Comparison of ENCODE assay signal across 21 cellular contexts in genomic region chr14:23151342-23151741, GRCh38. TPM values are rescaled to one million over a fixed set of nuclear protein-coding genes. Genes with fewer than 3 reads are reported as not detected.
DNase-seq lines count a peak whose midpoint lies in the region; ATAC-seq, FAIRE-seq and TF ChIP-seq lines count a peak whose summit lies in the region.
"Had no signal": no experiment of that assay in that cellular context is flagged by ENCODE, and none has a peak within 500 bp of the region (broad histone marks: within the 10 kb centered on the region; RNA-seq: fewer than 3 reads in every experiment).

No MANE protein-coding gene starts in this region.

- H3K9me2 ChIP-seq in GM23338 (ENCODE audit: insufficient read depth), result peaks cover 6% of the 10 kb centered on the region; the same call in 1 of the 2 replicates

- no peak for TF ChIP-seq RAD21 in HepG2 (CRISPR knock-in tag; IDR thresholded peaks at IDR 0.05)

- in situ Hi-C loops in HepG2 (cut with HindIII; ENCODE audit: extremely low pct_ligation_motif_present, low pct_unique_long_range_greater_than_20kb) (no loop called here), gastrocnemius medialis (cut with MboI; ENCODE audit: low sequenced_read_pairs in 4 of 4) (no loop called here)

- TF ChIP-seq EP300 in HepG2 (IDR thresholded peaks at IDR 0.05; ENCODE audit: low read depth in 2 of 2, low read length in 2 of 2) (no peak), HepG2 (CRISPR knock-in tag; IDR thresholded peaks at IDR 0.05; ENCODE audit: borderline replicate concordance) (no peak)

- ATAC-seq in HepG2 (no peak), right lobe of liver (no peak), gastrocnemius medialis (no peak), GM23338 (no peak), HG02798 (IDR thresholded peaks at IDR 0.05; ENCODE audit: poor library complexity, unreplicated experiment) (no peak)

- BruUV-seq in HepG2 (replicated peaks; lab: Mats Ljungman, UMichigan), result no TSS peak

- H3K4me3 ChIP-seq in HepG2 (replicated peaks in 1 of 3; ENCODE audit: insufficient read depth in 1 of 3, low read depth in 2 of 3, low read length in 3 of 3) (no peak overlapping the region), right lobe of liver (no peak overlapping the region), esophagus squamous epithelium (no peak overlapping the region), gastrocnemius medialis (no peak overlapping the region), vagina (no peak overlapping the region), GM23338 (no peak overlapping the region)

- H4K20me1 ChIP-seq in HepG2 (ENCODE audit: insufficient read depth, low read length) (no peaks in the 10 kb centered on the region), GM23338 (replicated peaks; ENCODE audit: insufficient read depth) (peaks cover 5% of the 10 kb centered on the region)

- H3K27ac ChIP-seq in HepG2 (ENCODE audit: extremely low read length, insufficient read depth, low read length) (no peak overlapping the region), right lobe of liver (no peak overlapping the region), esophagus squamous epithelium (peak overlapping the region; percentile 50 to 98 (median 94)), gastrocnemius medialis (peak overlapping the region; percentile 90 to 97 (median 96)), vagina (peak overlapping the region; percentile 93), GM23338 (ENCODE audit: low read depth) (no peak overlapping the region)
- H3K27ac ChIP-seq: C4-2B had no signal

- CTCF ChIA-PET in HepG2 (lab: Yijun Ruan, JAX; ENCODE audit: low intra/inter-chr PET ratio, low total read pairs), result no interaction called here

- H3K4me2 ChIP-seq in HepG2 (ENCODE audit: low read depth, low read length), result no peak overlapping the region
- H3K4me2 ChIP-seq in GM23338, result no peak overlapping the region

- H3K27me3 Mint-ChIP-seq in GM23338 (ENCODE audit: insufficient read depth, low read depth, poor library complexity), result peaks cover 4% of the 10 kb centered on the region

- DNase-seq in HepG2 (ENCODE audit: low spot score) (no peak), right lobe of liver (no peak), esophagus squamous epithelium (lab: John Stamatoyannopoulos, UW) (no peak), gastrocnemius medialis (no peak), vagina (ENCODE audit: extremely low spot score in 2 of 2) (no peak), GM23338 (ENCODE audit: low spot score) (no peak), SKM-1 (lab: John Stamatoyannopoulos, UW; ENCODE audit: unreplicated experiment) (no peak)
- DNase-seq: BE2C; CD4-positive, alpha-beta memory T cell; DMS153; DMS79 treated with DMSO at 0.1 percent for 48 hours; EL; GOT3; H9 had no signal

- intact Hi-C loops in HepG2 (cut with micrococcal nuclease; ENCODE audit: unreplicated experiment), result no loop called here
- intact Hi-C loops in right lobe of liver (cut with DNase I), result no loop called here
- intact Hi-C loops in esophagus squamous epithelium (cut with DNase I), result no loop called here
- intact Hi-C loops in gastrocnemius medialis (cut with DNase I; ENCODE audit: low total_unique reads), result no loop called here
- intact Hi-C loops in vagina (cut with DNase I), result no loop called here

- no peak for FAIRE-seq in HepG2 (lab: Jason Lieb, UNC)
- FAIRE-seq: A204.1, G401.6, GM12891, HTR-8/SVneo had no signal

- no peak overlapping the region for H3K4me3 Mint-ChIP-seq in GM23338
- H3K4me3 Mint-ChIP-seq: CD4-positive, alpha-beta memory T cell; H9 had no signal

- no peaks in the 10 kb centered on the region; the same call in 1 of the 3 replicates for H3K9me3 Mint-ChIP-seq in GM23338

- no peak for TF ChIP-seq POLR2A in HepG2 (IDR thresholded peaks at IDR 0.05; ENCODE audit: insufficient read depth in 1 of 2, low read depth in 2 of 2, low read length in 2 of 2)
- no peak for TF ChIP-seq POLR2A in right lobe of liver (IDR thresholded peaks at IDR 0.05)
- no peak for TF ChIP-seq POLR2A in esophagus squamous epithelium (IDR thresholded peaks at IDR 0.05)
- TF ChIP-seq POLR2A in gastrocnemius medialis (IDR thresholded peaks at IDR 0.05), result no peak
- no peak for TF ChIP-seq POLR2A in vagina (IDR thresholded peaks at IDR 0.05)

- H3K27me3 ChIP-seq in HepG2 (ENCODE audit: control insufficient read depth in 1 of 2, insufficient read depth in 2 of 2, low read length in 2 of 2) (peaks cover 14 to 51% of the 10 kb centered on the region in 2 experiments), right lobe of liver (no peaks in the 10 kb centered on the region), esophagus squamous epithelium (no peaks in the 10 kb centered on the region), gastrocnemius medialis (no peaks in the 10 kb centered on the region), vagina (no peaks in the 10 kb centered on the region), GM23338 (ENCODE audit: insufficient read depth) (no peaks in the 10 kb centered on the region)
- H3K27me3 ChIP-seq: BE2C had no signal

- POLR2A ChIA-PET in HepG2 (lab: Yijun Ruan, JAX), result interaction anchor here (1.3 kb wide), 1 partner anchor 56 kb away, joined by 7 read pairs; the partner anchor contains the start of genes ACIN1 and C14orf119

- H3K36me3 ChIP-seq in HepG2 (replicated peaks in 1 of 2; ENCODE audit: control insufficient read depth in 1 of 2, insufficient read depth in 2 of 2, low read length in 2 of 2), result no peaks in the 10 kb centered on the region
- no peaks in the 10 kb centered on the region for H3K36me3 ChIP-seq in right lobe of liver
- H3K36me3 ChIP-seq in esophagus squamous epithelium, result peaks cover 0 to 7% (median 0%) of the 10 kb centered on the region in 3 donors
- H3K36me3 ChIP-seq in gastrocnemius medialis, result peaks cover 0 to 8% of the 10 kb centered on the region in 2 donors
- no peaks in the 10 kb centered on the region for H3K36me3 ChIP-seq in vagina
- peaks cover 11% of the 10 kb centered on the region; the same call in 1 of the 2 replicates for H3K36me3 ChIP-seq in GM23338 (ENCODE audit: insufficient read depth)
- H3K36me3 ChIP-seq: BE2C had no signal

- peaks cover 28% of the 10 kb centered on the region for H3K4me1 Mint-ChIP-seq in GM23338

- WGBS in HepG2 (ENCODE audit: low lambda C conversion rate), result 7% methylated on average over 2 of the region's 2 CpGs
- WGBS in right lobe of liver (ENCODE audit: insufficient coverage, low coverage, low lambda C conversion rate, missing lambda C conversion rate), result 67% methylated on average over 2 of the region's 2 CpGs
- WGBS in esophagus squamous epithelium, 2 donors, result 64 to 96% methylated on average over 1 to 2 of the region's 2 CpGs

- no peak overlapping the region for H3K9ac ChIP-seq in HepG2 (ENCODE audit: insufficient read depth, low read depth, low read length)

- H3K9me3 ChIP-seq in HepG2 (ENCODE audit: low read length) (no peaks in the 10 kb centered on the region), right lobe of liver (no peaks in the 10 kb centered on the region), esophagus squamous epithelium (no peaks in the 10 kb centered on the region), gastrocnemius medialis (no peaks in the 10 kb centered on the region), vagina (no peaks in the 10 kb centered on the region)
- H3K9me3 ChIP-seq: BE2C had no signal

- H3K27ac Mint-ChIP-seq in GM23338, result no peak overlapping the region
- H3K27ac Mint-ChIP-seq: CD4-positive, alpha-beta memory T cell; H9 had no signal

- H2AFZ ChIP-seq in HepG2 (ENCODE audit: low read length) (no peak overlapping the region), GM23338 (no peak overlapping the region)

- H3K4me1 ChIP-seq in HepG2 (ENCODE audit: insufficient read depth, low read length), result no peaks in the 10 kb centered on the region
- H3K4me1 ChIP-seq in right lobe of liver, result no peaks in the 10 kb centered on the region
- peaks cover 30 to 98% (median 53%) of the 10 kb centered on the region in 3 donors for H3K4me1 ChIP-seq in esophagus squamous epithelium
- H3K4me1 ChIP-seq in gastrocnemius medialis, result peaks cover 79 to 81% of the 10 kb centered on the region in 2 donors
- peaks cover 91% of the 10 kb centered on the region for H3K4me1 ChIP-seq in vagina
- H3K4me1 ChIP-seq in GM23338 (ENCODE audit: insufficient read depth), result peaks cover 18% of the 10 kb centered on the region
- H3K4me1 ChIP-seq: BE2C had no signal

- TF ChIP-seq CTCF in HepG2 (CRISPR knock-in tag; IDR thresholded peaks at IDR 0.05), result no peak
- no peak for TF ChIP-seq CTCF in right lobe of liver (IDR thresholded peaks at IDR 0.05)
- no peak for TF ChIP-seq CTCF in esophagus squamous epithelium (IDR thresholded peaks at IDR 0.05)
- no peak for TF ChIP-seq CTCF in gastrocnemius medialis (IDR thresholded peaks at IDR 0.05 in 4 of 5, conservative IDR thresholded peaks at IDR 0.05 in 1 of 5)
- no peak for TF ChIP-seq CTCF in vagina (IDR thresholded peaks at IDR 0.05)
- TF ChIP-seq CTCF in GM23338 (conservative IDR thresholded peaks at IDR 0.05; ENCODE audit: low read depth in 2 of 2), result no peak

- peaks cover 6% of the 10 kb centered on the region; the same call in 1 of the 2 replicates for H3F3A ChIP-seq in GM23338 (replicated peaks; ENCODE audit: low read depth)

- H3K79me2 ChIP-seq in HepG2 (ENCODE audit: insufficient read depth, low read length), result no peaks in the 10 kb centered on the region
- H3K79me2 ChIP-seq in GM23338 (replicated peaks; ENCODE audit: insufficient read depth), result no peaks in the 10 kb centered on the region

- H3K36me3 Mint-ChIP-seq in GM23338 (ENCODE audit: low read depth), result peaks cover 49% of the 10 kb centered on the region

RNA-seq across cellular contexts. Expression of gene SLC7A8, which starts 32.1 kb away (rescaled TPM):
- total RNA-seq in HepG2 (2016; rRNA removed; fragmentation: Illumina TruSeq; extraction: Trizol), result not detected in 2 replicates
- not detected in 2 replicates for total RNA-seq in HepG2 (2016; cell fraction: cytosol; rRNA removed; fragmentation: Illumina TruSeq; extraction: Trizol; ENCODE audit: low read depth)
- not detected in 2 replicates for total RNA-seq in HepG2 (2016; cell fraction: insoluble cytoplasmic fraction; rRNA removed; fragmentation: Illumina TruSeq; extraction: Trizol)
- total RNA-seq in HepG2 (2016; cell fraction: membrane; rRNA removed; fragmentation: Illumina TruSeq; extraction: Trizol), result not detected in 2 replicates
- total RNA-seq in HepG2 (2016; cell fraction: nucleus; rRNA removed; fragmentation: Illumina TruSeq; extraction: Trizol), result not detected in 2 replicates
- 0.03 and 0.25 TPM in 2 replicates for polyA plus RNA-seq in HepG2 (2011; rRNA removed)
- polyA plus RNA-seq in HepG2 (2011; cell fraction: cytosol; rRNA removed), result not detected in 2 replicates
- polyA plus RNA-seq in HepG2 (2011; cell fraction: nucleus; rRNA removed), result 0.03 and 0.11 TPM in 2 replicates
- polyA plus RNA-seq in HepG2 (2012), result not detected in 2 replicates
- not detected in 2 replicates for polyA plus RNA-seq in HepG2 (2016; cell fraction: cytosol; fragmentation: Illumina TruSeq; extraction: Trizol; ENCODE audit: low read depth)
- not detected in 2 replicates for polyA plus RNA-seq in HepG2 (2016; cell fraction: insoluble cytoplasmic fraction; fragmentation: Illumina TruSeq; extraction: Trizol; ENCODE audit: low read depth)
- polyA plus RNA-seq in HepG2 (2016; cell fraction: membrane; fragmentation: Illumina TruSeq; extraction: Trizol; ENCODE audit: low read depth), result not detected in 2 replicates
- polyA plus RNA-seq in HepG2 (2016; cell fraction: nucleus; fragmentation: Illumina TruSeq; extraction: Trizol; ENCODE audit: insufficient read depth, low read depth), result not detected in 2 replicates
- polyA minus RNA-seq in HepG2 (2011; rRNA and poly(A)+ RNA removed; ENCODE audit: low replicate concordance), result 1.4 TPM in 1 of 2 replicates, not detected in the other
- polyA minus RNA-seq in HepG2 (2011; cell fraction: cytosol; rRNA and poly(A)+ RNA removed), result not detected in 2 replicates
- not detected in 2 replicates for polyA minus RNA-seq in HepG2 (2011; cell fraction: nucleus; rRNA and poly(A)+ RNA removed)
- 10 to 100 TPM in 1 of 6 experiments, 1 to 10 TPM in 5; 3.2 to 10.1 (median 4.4) TPM for total RNA-seq in right lobe of liver
- total RNA-seq in esophagus squamous epithelium, result 10 to 100 TPM; 22.2 to 58.0 (median 39.8) TPM
- 100 to 1,000 TPM in 1 of 4 donors, 10 to 100 TPM in 3; 34.5 to 199 (median 63.7) TPM for total RNA-seq in gastrocnemius medialis
- total RNA-seq in vagina, result 68.5 TPM
- total RNA-seq in GM23338 (2014; rRNA removed; shearing (Covaris generic)), result 105 and 117 TPM in 2 replicates
- 122 and 124 TPM in 2 replicates for polyA plus RNA-seq in GM23338 (2016; fragmentation: Nextera tagmentation; extraction: Ambion mirVana)

RNA-seq across cellular contexts. Expression of gene CEBPE, which starts 32.3 kb away (rescaled TPM):
- total RNA-seq in HepG2 (2016; rRNA removed; fragmentation: Illumina TruSeq; extraction: Trizol) (0.11 TPM in 1 of 2 replicates, not detected in the other), right lobe of liver (under 1 TPM in 2 of 6 experiments, not detected in 4; 0.13 to 0.18 TPM), esophagus squamous epithelium (not detected), gastrocnemius medialis (not detected), vagina (not detected)
- not detected in 2 replicates for total RNA-seq in HepG2 (2016; cell fraction: cytosol; rRNA removed; fragmentation: Illumina TruSeq; extraction: Trizol; ENCODE audit: low read depth)
- total RNA-seq in HepG2 (2016; cell fraction: insoluble cytoplasmic fraction; rRNA removed; fragmentation: Illumina TruSeq; extraction: Trizol), result 0.12 TPM in 1 of 2 replicates, not detected in the other
- total RNA-seq in HepG2 (2016; cell fraction: membrane; rRNA removed; fragmentation: Illumina TruSeq; extraction: Trizol), result 0.17 TPM in 1 of 2 replicates, not detected in the other
- total RNA-seq in HepG2 (2016; cell fraction: nucleus; rRNA removed; fragmentation: Illumina TruSeq; extraction: Trizol), result not detected in 2 replicates
- polyA plus RNA-seq in HepG2 (2011; rRNA removed) (0.09 and 0.10 TPM in 2 replicates), GM23338 (2016; fragmentation: Nextera tagmentation; extraction: Ambion mirVana) (not detected in 2 replicates)
- 0.10 and 0.13 TPM in 2 replicates for polyA plus RNA-seq in HepG2 (2011; cell fraction: cytosol; rRNA removed)
- polyA plus RNA-seq in HepG2 (2011; cell fraction: nucleus; rRNA removed), result 0.10 TPM in 1 of 2 replicates, not detected in the other
- polyA plus RNA-seq in HepG2 (2012), result 0.09 TPM in 1 of 2 replicates, not detected in the other
- not detected in 2 replicates for polyA plus RNA-seq in HepG2 (2016; cell fraction: cytosol; fragmentation: Illumina TruSeq; extraction: Trizol; ENCODE audit: low read depth)
- polyA plus RNA-seq in HepG2 (2016; cell fraction: insoluble cytoplasmic fraction; fragmentation: Illumina TruSeq; extraction: Trizol; ENCODE audit: low read depth), result not detected in 2 replicates
- polyA plus RNA-seq in HepG2 (2016; cell fraction: membrane; fragmentation: Illumina TruSeq; extraction: Trizol; ENCODE audit: low read depth), result not detected in 2 replicates
- not detected in 2 replicates for polyA plus RNA-seq in HepG2 (2016; cell fraction: nucleus; fragmentation: Illumina TruSeq; extraction: Trizol; ENCODE audit: insufficient read depth, low read depth)
- 0.08 and 0.14 TPM in 2 replicates for polyA minus RNA-seq in HepG2 (2011; rRNA and poly(A)+ RNA removed; ENCODE audit: low replicate concordance)
- not detected in 2 replicates for polyA minus RNA-seq in HepG2 (2011; cell fraction: cytosol; rRNA and poly(A)+ RNA removed)
- not detected in 2 replicates for polyA minus RNA-seq in HepG2 (2011; cell fraction: nucleus; rRNA and poly(A)+ RNA removed)
- not detected in 2 replicates for total RNA-seq in GM23338 (2014; rRNA removed; shearing (Covaris generic))
- total RNA-seq: H9 had no signal
- polyA plus RNA-seq: AG04450 had no signal

RNA-seq across cellular contexts. Expression of gene CIROP, which starts 46.6 kb away (rescaled TPM):
- total RNA-seq in HepG2 (2016; rRNA removed; fragmentation: Illumina TruSeq; extraction: Trizol), result not detected in 2 replicates
- total RNA-seq in HepG2 (2016; cell fraction: cytosol; rRNA removed; fragmentation: Illumina TruSeq; extraction: Trizol; ENCODE audit: low read depth), result not detected in 2 replicates
- total RNA-seq in HepG2 (2016; cell fraction: insoluble cytoplasmic fraction; rRNA removed; fragmentation: Illumina TruSeq; extraction: Trizol), result not detected in 2 replicates
- total RNA-seq in HepG2 (2016; cell fraction: membrane; rRNA removed; fragmentation: Illumina TruSeq; extraction: Trizol), result not detected in 2 replicates
- not detected in 2 replicates for total RNA-seq in HepG2 (2016; cell fraction: nucleus; rRNA removed; fragmentation: Illumina TruSeq; extraction: Trizol)
- 0.07 and 0.14 TPM in 2 replicates for polyA plus RNA-seq in HepG2 (2011; rRNA removed)
- 0.05 and 0.14 TPM in 2 replicates for polyA plus RNA-seq in HepG2 (2011; cell fraction: cytosol; rRNA removed)
- 0.18 and 0.59 TPM in 2 replicates for polyA plus RNA-seq in HepG2 (2011; cell fraction: nucleus; rRNA removed)
- polyA plus RNA-seq in HepG2 (2012), result 0.05 and 0.12 TPM in 2 replicates
- not detected in 2 replicates for polyA plus RNA-seq in HepG2 (2016; cell fraction: cytosol; fragmentation: Illumina TruSeq; extraction: Trizol; ENCODE audit: low read depth)
- polyA plus RNA-seq in HepG2 (2016; cell fraction: insoluble cytoplasmic fraction; fragmentation: Illumina TruSeq; extraction: Trizol; ENCODE audit: low read depth), result not detected in 2 replicates
- not detected in 2 replicates for polyA plus RNA-seq in HepG2 (2016; cell fraction: membrane; fragmentation: Illumina TruSeq; extraction: Trizol; ENCODE audit: low read depth)
- not detected in 2 replicates for polyA plus RNA-seq in HepG2 (2016; cell fraction: nucleus; fragmentation: Illumina TruSeq; extraction: Trizol; ENCODE audit: insufficient read depth, low read depth)
- 0.12 TPM in 1 of 2 replicates, not detected in the other for polyA minus RNA-seq in HepG2 (2011; rRNA and poly(A)+ RNA removed; ENCODE audit: low replicate concordance)
- not detected in 2 replicates for polyA minus RNA-seq in HepG2 (2011; cell fraction: cytosol; rRNA and poly(A)+ RNA removed)
- not detected in 2 replicates for polyA minus RNA-seq in HepG2 (2011; cell fraction: nucleus; rRNA and poly(A)+ RNA removed)
- not detected for total RNA-seq in right lobe of liver
- under 1 TPM in 1 of 4 donors, not detected in 3; 0.38 TPM for total RNA-seq in esophagus squamous epithelium
- total RNA-seq in gastrocnemius medialis, result not detected
- not detected for total RNA-seq in vagina
- total RNA-seq in GM23338 (2014; rRNA removed; shearing (Covaris generic)), result not detected in 2 replicates
- polyA plus RNA-seq in GM23338 (2016; fragmentation: Nextera tagmentation; extraction: Ambion mirVana), result not detected in 2 replicates
- total RNA-seq: CD4-positive, alpha-beta memory T cell; H9 had no signal
- polyA plus RNA-seq: CD4-positive, alpha-beta memory T cell had no signal

RNA-seq across cellular contexts. Expression of gene C14orf119, which starts 56.0 kb away (rescaled TPM):
- total RNA-seq in HepG2 (2016; rRNA removed; fragmentation: Illumina TruSeq; extraction: Trizol) (206 and 299 TPM in 2 replicates), right lobe of liver (10 to 100 TPM; 10.7 to 22.6 (median 14.1) TPM), esophagus squamous epithelium (10 to 100 TPM; 17.5 to 42.0 (median 31.0) TPM), gastrocnemius medialis (10 to 100 TPM in 3 of 4 donors, 1 to 10 TPM in 1; 9.5 to 28.8 (median 13.8) TPM), vagina (13.8 TPM)
- total RNA-seq in HepG2 (2016; cell fraction: cytosol; rRNA removed; fragmentation: Illumina TruSeq; extraction: Trizol; ENCODE audit: low read depth), result 51.0 and 54.6 TPM in 2 replicates
- total RNA-seq in HepG2 (2016; cell fraction: insoluble cytoplasmic fraction; rRNA removed; fragmentation: Illumina TruSeq; extraction: Trizol), result 204 and 326 TPM in 2 replicates
- 66.2 and 72.9 TPM in 2 replicates for total RNA-seq in HepG2 (2016; cell fraction: membrane; rRNA removed; fragmentation: Illumina TruSeq; extraction: Trizol)
- 67.0 and 72.0 TPM in 2 replicates for total RNA-seq in HepG2 (2016; cell fraction: nucleus; rRNA removed; fragmentation: Illumina TruSeq; extraction: Trizol)
- polyA plus RNA-seq in HepG2 (2011; rRNA removed) (104 and 117 TPM in 2 replicates), GM23338 (2016; fragmentation: Nextera tagmentation; extraction: Ambion mirVana) (114 and 118 TPM in 2 replicates)
- polyA plus RNA-seq in HepG2 (2011; cell fraction: cytosol; rRNA removed), result 125 and 157 TPM in 2 replicates
- 52.9 and 72.4 TPM in 2 replicates for polyA plus RNA-seq in HepG2 (2011; cell fraction: nucleus; rRNA removed)
- 79.1 and 104 TPM in 2 replicates for polyA plus RNA-seq in HepG2 (2012)
- 39.1 and 40.5 TPM in 2 replicates for polyA plus RNA-seq in HepG2 (2016; cell fraction: cytosol; fragmentation: Illumina TruSeq; extraction: Trizol; ENCODE audit: low read depth)
- 290 and 316 TPM in 2 replicates for polyA plus RNA-seq in HepG2 (2016; cell fraction: insoluble cytoplasmic fraction; fragmentation: Illumina TruSeq; extraction: Trizol; ENCODE audit: low read depth)
- 46.1 and 51.5 TPM in 2 replicates for polyA plus RNA-seq in HepG2 (2016; cell fraction: membrane; fragmentation: Illumina TruSeq; extraction: Trizol; ENCODE audit: low read depth)
- polyA plus RNA-seq in HepG2 (2016; cell fraction: nucleus; fragmentation: Illumina TruSeq; extraction: Trizol; ENCODE audit: insufficient read depth, low read depth), result 112 and 120 TPM in 2 replicates
- 101 and 161 TPM in 2 replicates for polyA minus RNA-seq in HepG2 (2011; rRNA and poly(A)+ RNA removed; ENCODE audit: low replicate concordance)
- 54.7 and 61.1 TPM in 2 replicates for polyA minus RNA-seq in HepG2 (2011; cell fraction: cytosol; rRNA and poly(A)+ RNA removed)
- polyA minus RNA-seq in HepG2 (2011; cell fraction: nucleus; rRNA and poly(A)+ RNA removed), result 24.1 and 38.5 TPM in 2 replicates
- total RNA-seq in GM23338 (2014; rRNA removed; shearing (Covaris generic)), result 49.4 and 57.4 TPM in 2 replicates

RNA-seq across cellular contexts. Expression of gene ACIN1, which starts 56.4 kb away (rescaled TPM):
- total RNA-seq in HepG2 (2016; rRNA removed; fragmentation: Illumina TruSeq; extraction: Trizol) (102 and 165 TPM in 2 replicates), right lobe of liver (10 to 100 TPM; 40.5 to 66.1 (median 52.9) TPM), esophagus squamous epithelium (100 to 1,000 TPM in 1 of 4 donors, 10 to 100 TPM in 3; 51.4 to 107 (median 83.0) TPM), gastrocnemius medialis (10 to 100 TPM; 61.9 to 74.8 (median 70.6) TPM), vagina (121 TPM)
- 71.3 and 71.5 TPM in 2 replicates for total RNA-seq in HepG2 (2016; cell fraction: cytosol; rRNA removed; fragmentation: Illumina TruSeq; extraction: Trizol; ENCODE audit: low read depth)
- 79.7 and 163 TPM in 2 replicates for total RNA-seq in HepG2 (2016; cell fraction: insoluble cytoplasmic fraction; rRNA removed; fragmentation: Illumina TruSeq; extraction: Trizol)
- total RNA-seq in HepG2 (2016; cell fraction: membrane; rRNA removed; fragmentation: Illumina TruSeq; extraction: Trizol), result 59.8 and 62.7 TPM in 2 replicates
- total RNA-seq in HepG2 (2016; cell fraction: nucleus; rRNA removed; fragmentation: Illumina TruSeq; extraction: Trizol), result 344 and 371 TPM in 2 replicates
- polyA plus RNA-seq in HepG2 (2011; rRNA removed) (183 and 222 TPM in 2 replicates), GM23338 (2016; fragmentation: Nextera tagmentation; extraction: Ambion mirVana) (73.6 and 76.1 TPM in 2 replicates)
- polyA plus RNA-seq in HepG2 (2011; cell fraction: cytosol; rRNA removed), result 64.2 and 64.8 TPM in 2 replicates
- 997 and 1,030 TPM in 2 replicates for polyA plus RNA-seq in HepG2 (2011; cell fraction: nucleus; rRNA removed)
- polyA plus RNA-seq in HepG2 (2012), result 155 and 156 TPM in 2 replicates
- polyA plus RNA-seq in HepG2 (2016; cell fraction: cytosol; fragmentation: Illumina TruSeq; extraction: Trizol; ENCODE audit: low read depth), result 17.6 and 21.0 TPM in 2 replicates
- 105 and 132 TPM in 2 replicates for polyA plus RNA-seq in HepG2 (2016; cell fraction: insoluble cytoplasmic fraction; fragmentation: Illumina TruSeq; extraction: Trizol; ENCODE audit: low read depth)
- 29.3 and 37.8 TPM in 2 replicates for polyA plus RNA-seq in HepG2 (2016; cell fraction: membrane; fragmentation: Illumina TruSeq; extraction: Trizol; ENCODE audit: low read depth)
- polyA plus RNA-seq in HepG2 (2016; cell fraction: nucleus; fragmentation: Illumina TruSeq; extraction: Trizol; ENCODE audit: insufficient read depth, low read depth), result 1,263 and 1,283 TPM in 2 replicates
- 122 and 152 TPM in 2 replicates for polyA minus RNA-seq in HepG2 (2011; rRNA and poly(A)+ RNA removed; ENCODE audit: low replicate concordance)
- polyA minus RNA-seq in HepG2 (2011; cell fraction: cytosol; rRNA and poly(A)+ RNA removed), result 39.4 and 46.3 TPM in 2 replicates
- 630 and 693 TPM in 2 replicates for polyA minus RNA-seq in HepG2 (2011; cell fraction: nucleus; rRNA and poly(A)+ RNA removed)
- total RNA-seq in GM23338 (2014; rRNA removed; shearing (Covaris generic)), result 169 and 172 TPM in 2 replicates

Comparison
In these comparisons a context has a peak if more than half of its experiments do, and no peak if none do; other contexts are left out.
1. H3K27ac ChIP-seq: peak in esophagus squamous epithelium (4 of 4), gastrocnemius medialis (4 of 4) and vagina (single experiment); none in HepG2 (single experiment), right lobe of liver (0 of 3) and GM23338 (single experiment).